ENCODE assay signal across 11 cellular contexts in the genomic region with DNA sequence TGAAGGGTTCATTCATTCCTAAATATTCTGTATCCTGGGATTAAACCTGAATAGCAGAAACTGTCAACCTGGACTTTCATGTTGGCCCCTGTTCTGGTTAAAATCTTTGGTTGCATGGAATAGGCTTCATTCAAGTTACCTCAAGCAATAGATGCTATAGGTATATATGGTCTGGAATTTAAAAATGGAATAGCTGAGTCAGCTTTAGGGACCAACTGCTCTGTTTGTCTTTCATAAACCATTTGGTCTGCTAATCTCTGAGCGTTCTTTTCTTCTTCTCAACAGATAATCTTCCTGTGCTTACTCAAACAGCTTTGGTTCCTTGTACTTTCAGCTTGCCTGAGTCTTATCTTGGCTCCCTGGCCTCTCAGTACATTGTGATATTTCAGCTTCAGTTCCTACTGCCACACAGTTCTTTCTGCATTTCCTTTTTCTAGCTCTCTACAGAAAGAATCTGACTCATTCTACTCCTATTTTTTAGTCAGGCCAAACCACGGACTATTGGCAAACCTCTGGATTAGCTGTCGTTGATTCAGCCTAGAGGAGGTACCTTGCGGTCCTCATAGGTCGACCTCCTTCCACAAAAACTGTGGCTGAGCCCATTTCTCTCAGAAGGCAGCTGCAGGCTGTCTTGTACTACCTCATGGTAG. TPM values are rescaled to one million over a fixed set of nuclear protein-coding genes. Genes with fewer than 3 reads are reported as not detected.
DNase-seq lines count a peak whose midpoint lies in the region; ATAC-seq, FAIRE-seq and TF ChIP-seq lines count a peak whose summit lies in the region.
"Had no signal": no experiment of that assay in that cellular context is flagged by ENCODE, and none has a peak within 500 bp of the region (broad histone marks: within the 10 kb centered on the region; RNA-seq: fewer than 3 reads in every experiment).

No MANE protein-coding gene starts in this region.

- H3K27ac ChIP-seq in epithelial cell of prostate (peak overlapping the region; percentile 39), pancreas (no peak overlapping the region)

- no peaks in the 10 kb centered on the region for H3K4me1 ChIP-seq in pancreas

- no peaks in the 10 kb centered on the region for H3K36me3 ChIP-seq in pancreas
- H3K36me3 ChIP-seq: HAP-1 had no signal

- intact Hi-C loops in pancreas (cut with DNase I), result no loop called here

- WGBS in pancreas, 2 donors, result 63 to 71% methylated on average over 5 of the region's 5 CpGs

- no peaks in the 10 kb centered on the region for H3K9me3 ChIP-seq in pancreas
- H3K9me3 ChIP-seq: HAP-1 had no signal

- peak; percentile 90 for DNase-seq in GM03348 (ENCODE audit: low spot score)
- DNase-seq in RKO (ENCODE audit: low spot score), result peak; percentile 35
- peak; percentile 55 for DNase-seq in epithelial cell of prostate (ENCODE audit: low read depth, low spot score)
- no peak for DNase-seq in pancreas
- no peak for DNase-seq in NCI-H187 treated with DMSO at 0.1 percent for 48 hours (lab: John Stamatoyannopoulos, UW)
- DNase-seq in activated CD8-positive, alpha-beta memory T cell treated with anti-CD3 and anti-CD28 coated beads for 24 hours, result no peak
- DNase-seq: activated naive CD8-positive, alpha-beta T cell treated with anti-CD3 and anti-CD28 coated beads, Interleukin-2, amount 50 U/mL, for 24 hours had no signal

- ATAC-seq in pancreas (peak in 3 of 4 donors; percentile 52 to 66 (median 54)), GM19397 (IDR thresholded peaks at IDR 0.05; ENCODE audit: unreplicated experiment) (no peak), HG03342 (IDR thresholded peaks at IDR 0.05; ENCODE audit: unreplicated experiment) (no peak)
- ATAC-seq: activated naive CD8-positive, alpha-beta T cell treated with anti-CD3 and anti-CD28 coated beads, Interleukin-2, amount 50 U/mL, for 24 hours had no signal

- no peak for TF ChIP-seq CTCF in pancreas (IDR thresholded peaks at IDR 0.05)

- FAIRE-seq in pancreas (lab: Jason Lieb, UNC), result no peak
- FAIRE-seq: islet of Langerhans had no signal

- no peak overlapping the region for H3K4me3 ChIP-seq in pancreas
- H3K4me3 ChIP-seq: HAP-1 had no signal

- H3K27me3 ChIP-seq in pancreas, result no peaks in the 10 kb centered on the region

RNA-seq across cellular contexts. Expression of gene MAB21L1, which starts 35.9 kb away (rescaled TPM):
- total RNA-seq in pancreas, result under 1 TPM in 2 of 6 donors, not detected in 4; 0.09 to 0.12 TPM
- under 1 TPM; 0.15 to 0.26 TPM for polyA plus RNA-seq in pancreas

Comparison
In these comparisons a context has a peak if more than half of its experiments do, and no peak if none do; other contexts are left out.
1. DNase-seq: peak in GM03348 (single experiment), RKO (single experiment) and epithelial cell of prostate (single experiment); none in pancreas (0 of 6), NCI-H187 treated with DMSO at 0.1 percent for 48 hours (single experiment) and activated CD8-positive, alpha-beta memory T cell treated with anti-CD3 and anti-CD28 coated beads for 24 hours (single experiment).
2. ATAC-seq: peak in pancreas (3 of 4); none in GM19397 (single experiment) and HG03342 (single experiment).